20 cellular contexts compared by ENCODE assay signal in genomic region chr3:77935418-77935817, GRCh38.
"Had no signal": no experiment of that assay in that cellular context is flagged by ENCODE, and none has a peak within 500 bp of the region (broad histone marks: within the 10 kb centered on the region; RNA-seq: fewer than 3 reads in every experiment).

No MANE protein-coding gene starts in this region.

- H3K36me3 ChIP-seq: cardiac muscle cell, transverse colon, uterus had no signal

- H3K9me3 ChIP-seq: transverse colon, uterus had no signal

- H3K4me1 ChIP-seq: parathyroid adenoma, transverse colon, uterus had no signal

- H3K27ac ChIP-seq: cardiac muscle cell, parathyroid adenoma, transverse colon, uterus had no signal

- H3K79me2 ChIP-seq: parathyroid adenoma had no signal

- H2AFZ ChIP-seq: parathyroid adenoma had no signal

- H3K27me3 ChIP-seq: cardiac muscle cell, transverse colon, uterus had no signal

- FAIRE-seq: endometrium, frontal cortex had no signal

- H3K9ac ChIP-seq: parathyroid adenoma had no signal

- ATAC-seq: activated T-cell treated with anti-CD3 and anti-CD28 coated beads, Interleukin-2, amount 50 U/mL, for 4 hours; stimulated activated naive B cell treated with anti-CD40 and anti-IgM and Interleukin-4, amounts not matched to agents 10 μg/mL and 1 μg/mL and 100 μg/mL, for 72 hours had no signal

- DNase-seq: activated CD8-positive, alpha-beta memory T cell treated with anti-CD3 and anti-CD28 coated beads, Interleukin-2, amount 50 U/mL, for 4 hours; activated naive CD4-positive, alpha-beta T cell treated with Interleukin-2 at 50 U/mL for 16 hours; activated naive CD8-positive, alpha-beta T cell treated with anti-CD3 and anti-CD28 coated beads for 36 hours; activated T-cell treated with anti-CD3 and anti-CD28 coated beads, Interleukin-2, amount 50 U/mL, for 4 hours; amniotic stem cell; cortex of kidney; hippocampal formation; mesenchymal stem cell; naive B cell; nucleus accumbens; stimulated activated CD4-positive, alpha-beta T cell treated with anti-CD3 and anti-CD28 coated beads, Interleukin-2, amount 100 ng/mL, for 48 hours; stimulated activated CD8-positive, alpha-beta memory T cell treated with anti-CD3 and anti-CD28 coated beads, Interleukin-4, amount 100 ng/mL, for 48 hours; stimulated activated naive B cell treated with anti-CD40 and anti-IgM and Interleukin-4, amounts not matched to agents 10 μg/mL and 1 μg/mL and 100 μg/mL, for 72 hours; T-helper 9 cell; transverse colon; uterus had no signal

- H3K4me3 ChIP-seq: cardiac muscle cell, transverse colon, uterus had no signal
